ENCODE assay signal across 7 cellular contexts in the genomic region with DNA sequence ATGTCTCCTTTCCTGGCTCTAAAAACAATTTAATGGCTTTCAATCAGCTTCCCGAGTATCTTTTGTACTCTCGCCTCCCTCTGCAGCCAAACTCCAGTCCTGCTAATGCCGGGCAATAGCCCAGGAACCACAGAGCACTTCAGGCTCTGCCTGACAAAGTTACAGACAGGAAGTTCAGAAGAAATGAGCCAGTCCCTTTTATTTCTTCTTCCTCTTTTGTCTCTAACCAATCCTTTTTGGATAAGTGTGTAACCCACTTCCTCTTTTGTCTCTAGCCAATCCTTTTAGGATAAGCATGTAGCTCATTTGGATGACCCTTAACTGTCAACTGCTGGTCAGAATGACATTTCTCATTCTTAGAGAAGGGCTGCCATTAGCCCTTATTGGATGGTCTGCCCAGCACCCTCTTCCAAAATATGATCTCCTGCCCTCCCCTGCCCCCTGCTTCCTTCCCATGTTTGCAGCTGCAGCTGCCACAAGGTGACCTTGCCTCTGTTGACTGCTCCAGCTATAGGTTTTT. TPM values are rescaled to one million over a fixed set of nuclear protein-coding genes. Genes with fewer than 3 reads are reported as not detected.
DNase-seq lines count a peak whose midpoint lies in the region; ATAC-seq and FAIRE-seq lines count a peak whose summit lies in the region.

No MANE protein-coding gene starts in this region.

- peaks cover 7% of the 10 kb centered on the region for H3K36me3 Mint-ChIP-seq in activated CD4-positive, alpha-beta memory T cell treated with anti-CD3 and anti-CD28 coated beads for 36 hours

- 10% methylated on average over 3 of the region's 3 CpGs for WGBS in thymus

- no peaks in the 10 kb centered on the region for H3K9me3 ChIP-seq in thymus (ENCODE audit: control insufficient read depth)

- intact Hi-C loops in activated CD4-positive, alpha-beta memory T cell treated with anti-CD3 and anti-CD28 coated beads for 36 hours (cut with micrococcal nuclease), result no loop called here

- H3K27ac ChIP-seq in thymus (ENCODE audit: low read depth), result peak overlapping the region; percentile 19

- H3K9me3 Mint-ChIP-seq in activated CD4-positive, alpha-beta memory T cell treated with anti-CD3 and anti-CD28 coated beads for 36 hours, result no peaks in the 10 kb centered on the region

- peaks cover 31% of the 10 kb centered on the region for H3K4me1 Mint-ChIP-seq in activated CD4-positive, alpha-beta memory T cell treated with anti-CD3 and anti-CD28 coated beads for 36 hours (ENCODE audit: low read depth)

- no peaks in the 10 kb centered on the region for H3K27me3 Mint-ChIP-seq in activated CD4-positive, alpha-beta memory T cell treated with anti-CD3 and anti-CD28 coated beads for 36 hours

- no peak overlapping the region for H3K4me3 Mint-ChIP-seq in activated CD4-positive, alpha-beta memory T cell treated with anti-CD3 and anti-CD28 coated beads for 36 hours

- H3K4me1 ChIP-seq in thymus (ENCODE audit: control insufficient read depth, insufficient read depth, low read length), result peaks cover 3% of the 10 kb centered on the region

- POLR2A ChIA-PET in activated CD4-positive, alpha-beta memory T cell treated with anti-CD3 and anti-CD28 coated beads for 36 hours (lab: Charles Lee), result no interaction called here

- CTCF ChIA-PET in activated CD4-positive, alpha-beta memory T cell treated with anti-CD3 and anti-CD28 coated beads for 36 hours (lab: Charles Lee), result interaction anchor here (0.6 to 7.3 kb wide), 9 partner anchors 8 to 138 kb away, joined by 3 to 70 read pairs (median 4); no protein-coding TSS in a partner anchor

- no peak overlapping the region for H3K4me3 ChIP-seq in thymus (ENCODE audit: low read length)

- peaks cover 4% of the 10 kb centered on the region for H3K36me3 ChIP-seq in thymus (ENCODE audit: control insufficient read depth, insufficient read depth)

- no peak for FAIRE-seq in frontal cortex (lab: Jason Lieb, UNC)

- H3K27me3 ChIP-seq in thymus (ENCODE audit: control insufficient read depth, insufficient read depth), result no peaks in the 10 kb centered on the region

- no peak for DNase-seq in activated CD4-positive, alpha-beta memory T cell treated with anti-CD3 and anti-CD28 coated beads for 36 hours
- peak; percentile 60 for DNase-seq in iris pigment epithelial cell (ENCODE audit: low read depth)
- no peak for DNase-seq in frontal cortex (ENCODE audit: low spot score in 2 of 2)

- H3K27ac Mint-ChIP-seq in activated CD4-positive, alpha-beta memory T cell treated with anti-CD3 and anti-CD28 coated beads for 36 hours, result peak overlapping the region; percentile 49

- ATAC-seq in GM18858 (IDR thresholded peaks at IDR 0.05; ENCODE audit: unreplicated experiment) (peak; percentile 55), HG03378 (IDR thresholded peaks at IDR 0.05; ENCODE audit: unreplicated experiment) (peak; percentile 59), HG03565 (IDR thresholded peaks at IDR 0.05; ENCODE audit: unreplicated experiment) (no peak)

RNA-seq across cellular contexts. Expression of gene DOP1B, which starts 6.4 kb away (rescaled TPM):
- 10 to 100 TPM; 19.4 to 19.6 TPM for total RNA-seq in activated CD4-positive, alpha-beta memory T cell treated with anti-CD3 and anti-CD28 coated beads for 36 hours
- polyA plus RNA-seq in thymus, result 5.7 TPM
- 50.1 TPM for total RNA-seq in frontal cortex

RNA-seq across cellular contexts. Expression of gene CBR3, which starts 15.4 kb away (rescaled TPM):
- total RNA-seq in activated CD4-positive, alpha-beta memory T cell treated with anti-CD3 and anti-CD28 coated beads for 36 hours, result 10 to 100 TPM; 25.8 to 27.6 TPM
- polyA plus RNA-seq in thymus, result 9.1 TPM
- total RNA-seq in frontal cortex, result 1.6 TPM

Comparison
In these comparisons a context has a peak if more than half of its experiments do, and no peak if none do; other contexts are left out.
1. RNA of gene CBR3, which starts 15.4 kb away (total RNA-seq): 25.8 to 27.6 TPM in activated CD4-positive, alpha-beta memory T cell treated with anti-CD3 and anti-CD28 coated beads for 36 hours; 1.6 TPM in frontal cortex (single experiment); every median in the first group is over 10 times any median in the second.